In genomic region chr7:91632948-91633519, GRCh38 we compare ENCODE assay signal across 1 cellular context.
TF ChIP-seq lines count a peak whose summit lies in the region.

No MANE protein-coding gene starts in this region.

TF ChIP-seq in K562, 482 proteins besides CTCF, POLR2A, EP300 and RAD21 (continued from another document and continues in another):
- TF ChIP-seq RNF219 (CRISPR knock-in tag; IDR thresholded peaks at IDR 0.05): no peak
- no peak for TF ChIP-seq EGR1 (conservative IDR thresholded peaks at IDR 0.05)
- TF ChIP-seq ZNF764 (CRISPR knock-in tag; IDR thresholded peaks at IDR 0.05; ENCODE audit: low read depth): no peak
- TF ChIP-seq ZNF354B (CRISPR knock-in tag; IDR thresholded peaks at IDR 0.05): peak; percentile 44; the same call in 1 of the 2 replicates
- no peak for TF ChIP-seq THAP12 (CRISPR knock-in tag; IDR thresholded peaks at IDR 0.05)
- no peak for TF ChIP-seq ZNF583 (CRISPR knock-in tag; IDR thresholded peaks at IDR 0.05)
- no peak for TF ChIP-seq PPARD (CRISPR knock-in tag; IDR thresholded peaks at IDR 0.05)
- no peak for TF ChIP-seq NBN (IDR thresholded peaks at IDR 0.05; ENCODE audit: low read depth)
- no peak for TF ChIP-seq RFX7 (CRISPR knock-in tag; IDR thresholded peaks at IDR 0.05)
- TF ChIP-seq IRF1 (CRISPR knock-in tag; IDR thresholded peaks at IDR 0.05; ENCODE audit: borderline replicate concordance): no peak
- no peak for TF ChIP-seq ZSCAN32 (CRISPR knock-in tag; IDR thresholded peaks at IDR 0.05)
- no peak for TF ChIP-seq YY1 (IDR thresholded peaks at IDR 0.05; ENCODE audit: borderline replicate concordance in 1 of 3, control insufficient read depth in 1 of 3, extremely low read depth in 1 of 3, insufficient read depth in 3 of 3, insufficient read length in 1 of 3, insufficient replicate concordance in 2 of 3, low read depth in 1 of 3, low read length in 2 of 3)
- peak; percentile 90 for TF ChIP-seq SOX6 (IDR thresholded peaks at IDR 0.05)
- no peak for TF ChIP-seq CBX5 (IDR thresholded peaks at IDR 0.05; ENCODE audit: borderline replicate concordance, low read depth)
- no peak for TF ChIP-seq SFPQ (IDR thresholded peaks at IDR 0.05; ENCODE audit: low read depth, low read length)
- TF ChIP-seq ZNF232 (CRISPR knock-in tag; IDR thresholded peaks at IDR 0.05): no peak
- peak in 1 of 2 experiments; percentile 43; a peak in 2 of 4 replicates for TF ChIP-seq KDM1A (IDR thresholded peaks at IDR 0.05)
- TF ChIP-seq SMAD2 (IDR thresholded peaks at IDR 0.05; ENCODE audit: low read depth, low read length): no peak
- TF ChIP-seq HDAC3 (IDR thresholded peaks at IDR 0.05; ENCODE audit: borderline replicate concordance, partially characterized antibody): no peak
- no peak for TF ChIP-seq ZFP36 (IDR thresholded peaks at IDR 0.05; ENCODE audit: low read depth, low read length, partially characterized antibody)
- TF ChIP-seq YBX1 (IDR thresholded peaks at IDR 0.05): no peak
- no peak for TF ChIP-seq MXD1 (CRISPR knock-in tag; IDR thresholded peaks at IDR 0.05; ENCODE audit: borderline replicate concordance, poor library complexity, severe bottlenecking)
- no peak for TF ChIP-seq PTBP1 (IDR thresholded peaks at IDR 0.05; ENCODE audit: low read depth, low read length)
- no peak for TF ChIP-seq HOXB6 (CRISPR knock-in tag; IDR thresholded peaks at IDR 0.05; ENCODE audit: borderline replicate concordance)
- TF ChIP-seq ZBTB8A (IDR thresholded peaks at IDR 0.05; ENCODE audit: partially characterized antibody): no peak
- no peak for TF ChIP-seq ZFP91 (CRISPR knock-in tag; IDR thresholded peaks at IDR 0.05)
- no peak for TF ChIP-seq ZNF143 (CRISPR knock-in tag; IDR thresholded peaks at IDR 0.05)
- TF ChIP-seq ZNF79 (CRISPR knock-in tag; IDR thresholded peaks at IDR 0.05; ENCODE audit: low read depth): no peak
- no peak for TF ChIP-seq ZEB2 (IDR thresholded peaks at IDR 0.05)
- TF ChIP-seq JUND (IDR thresholded peaks at IDR 0.05; ENCODE audit: borderline replicate concordance, low read depth, low read length): peak; percentile 31; the same call in 1 of the 2 replicates
- TF ChIP-seq JUND (tag; IDR thresholded peaks at IDR 0.05; ENCODE audit: borderline replicate concordance, low read depth, low read length): peak; percentile 52; the same call in 1 of the 3 replicates
- no peak for TF ChIP-seq FOXP1 (CRISPR knock-in tag; IDR thresholded peaks at IDR 0.05)
- TF ChIP-seq NONO (IDR thresholded peaks at IDR 0.05; ENCODE audit: low read depth in 2 of 2, low read length in 1 of 2): no peak
- no peak for TF ChIP-seq NUFIP1 (IDR thresholded peaks at IDR 0.05; ENCODE audit: partially characterized antibody)
- TF ChIP-seq TAF7 (tag; IDR thresholded peaks at IDR 0.05): no peak
- no peak for TF ChIP-seq LARP7 (IDR thresholded peaks at IDR 0.05)
- no peak for TF ChIP-seq ZBTB1 (CRISPR knock-in tag; IDR thresholded peaks at IDR 0.05; ENCODE audit: borderline replicate concordance, low read depth)
- no peak for TF ChIP-seq POLR3G (IDR thresholded peaks at IDR 0.05; ENCODE audit: extremely low read depth, insufficient read length, insufficient replicate concordance)
- TF ChIP-seq SMAD4 (CRISPR knock-in tag; conservative IDR thresholded peaks at IDR 0.05): no peak
- TF ChIP-seq NCOA6 (IDR thresholded peaks at IDR 0.05): no peak
- no peak for TF ChIP-seq IRF9 (tag; IDR thresholded peaks at IDR 0.05)
- peak; percentile 68 for TF ChIP-seq NCOR1 (IDR thresholded peaks at IDR 0.05)
- TF ChIP-seq NCOA2 (IDR thresholded peaks at IDR 0.05; ENCODE audit: partially characterized antibody in 2 of 2): no peak
- no peak for TF ChIP-seq TEAD1 (CRISPR knock-in tag; IDR thresholded peaks at IDR 0.05)
- TF ChIP-seq NFATC3 (IDR thresholded peaks at IDR 0.05): no peak
- TF ChIP-seq NR0B1 (IDR thresholded peaks at IDR 0.05; ENCODE audit: partially characterized antibody): no peak
- no peak for TF ChIP-seq ZFX (CRISPR knock-in tag; IDR thresholded peaks at IDR 0.05)
- TF ChIP-seq CHD2 (IDR thresholded peaks at IDR 0.05; ENCODE audit: low read depth, low read length): no peak
- no peak for TF ChIP-seq ZNF695 (CRISPR knock-in tag; IDR thresholded peaks at IDR 0.05)
- no peak for TF ChIP-seq ZNF174 (CRISPR knock-in tag; IDR thresholded peaks at IDR 0.05)
- no peak for TF ChIP-seq E2F1 (CRISPR knock-in tag; IDR thresholded peaks at IDR 0.05)
- no peak for TF ChIP-seq PHB2 (IDR thresholded peaks at IDR 0.05; ENCODE audit: low read depth)
- TF ChIP-seq KLF13 (tag; IDR thresholded peaks at IDR 0.05; ENCODE audit: borderline replicate concordance, low read depth): no peak
- TF ChIP-seq U2AF1 (optimal IDR thresholded peaks at IDR 0.05; ENCODE audit: low read depth, low read length): no peak
- peak; percentile 82 for TF ChIP-seq CBFA2T2 (conservative IDR thresholded peaks at IDR 0.05)
- no peak for TF ChIP-seq ELK1 (CRISPR knock-in tag; IDR thresholded peaks at IDR 0.05)
- no peak for TF ChIP-seq BMI1 (IDR thresholded peaks at IDR 0.05; ENCODE audit: low read length)
- TF ChIP-seq NFYB (IDR thresholded peaks at IDR 0.05; ENCODE audit: extremely low read depth, insufficient read length): no peak
- TF ChIP-seq E2F5 (CRISPR knock-in tag; IDR thresholded peaks at IDR 0.05): no peak
